Comparison of ENCODE assay signal across 8 cellular contexts in genomic region chr16:70736454-70737376, GRCh38. TPM values are rescaled to one million over a fixed set of nuclear protein-coding genes. Genes with fewer than 3 reads are reported as not detected.
DNase-seq lines count a peak whose midpoint lies in the region; ATAC-seq and TF ChIP-seq lines count a peak whose summit lies in the region.

No MANE protein-coding gene starts in this region.

- no peak for TF ChIP-seq CTCF in right lobe of liver (IDR thresholded peaks at IDR 0.05)
- TF ChIP-seq CTCF in suprapubic skin (IDR thresholded peaks at IDR 0.05), result no peak

- DNase-seq in activated T-cell treated with anti-CD3 and anti-CD28 coated beads for 48 hours (ENCODE audit: low read depth) (peak; percentile 30), right lobe of liver (no peak), suprapubic skin (ENCODE audit: low spot score in 2 of 2) (no peak), inferior parietal cortex (ENCODE audit: extremely low spot score) (no peak), SK-N-DZ (ENCODE audit: low spot score) (no peak)
- DNase-seq in activated T-cell treated with anti-CD3 and anti-CD28 coated beads, Interleukin-2, amount 50 U/mL, for 1 hour, result no peak
- DNase-seq in activated naive CD4-positive, alpha-beta T cell treated with anti-CD3 and anti-CD28 coated beads, Interleukin-2, amount 50 U/mL, for 72 hours (ENCODE audit: low spot score in 2 of 2), result no peak

- H3K9me3 ChIP-seq in right lobe of liver (no peaks in the 10 kb centered on the region), suprapubic skin (no peaks in the 10 kb centered on the region)

- H3K4me3 ChIP-seq in right lobe of liver (no peak overlapping the region), suprapubic skin (no peak overlapping the region)

- intact Hi-C loops in right lobe of liver (cut with DNase I), result loop anchor here (5.0 to 10.0 kb wide), 2 partner anchors 52 to 54 kb away; partner anchors contain the start of gene MTSS2 (in 1 of the 2)

- no peak for TF ChIP-seq POLR2A in right lobe of liver (IDR thresholded peaks at IDR 0.05)
- no peak for TF ChIP-seq POLR2A in suprapubic skin (IDR thresholded peaks at IDR 0.05)

- H3K27ac ChIP-seq in right lobe of liver (peak overlapping the region; percentile 55 to 88 (median 84)), suprapubic skin (peak overlapping the region; percentile 86)

- 92% methylated on average over 2 of the region's 18 CpGs for WGBS in right lobe of liver (ENCODE audit: insufficient coverage, low coverage, low lambda C conversion rate, missing lambda C conversion rate)
- WGBS in suprapubic skin, result 82% methylated on average over 12 of the region's 18 CpGs

- TF ChIP-seq EP300 in suprapubic skin (IDR thresholded peaks at IDR 0.05), result no peak

- no peaks in the 10 kb centered on the region for H3K36me3 ChIP-seq in right lobe of liver
- peaks cover 7% of the 10 kb centered on the region for H3K36me3 ChIP-seq in suprapubic skin

- ATAC-seq in activated naive CD4-positive, alpha-beta T cell treated with anti-CD3 and anti-CD28 coated beads, Interleukin-2, amount 50 U/mL, for 72 hours, result peak; percentile 2 to 12
- no peak for ATAC-seq in right lobe of liver
- ATAC-seq in HG02759 (IDR thresholded peaks at IDR 0.05; ENCODE audit: unreplicated experiment), result no peak

- no peaks in the 10 kb centered on the region for H3K9me3 Mint-ChIP-seq in activated naive CD4-positive, alpha-beta T cell treated with anti-CD3 and anti-CD28 coated beads, Interleukin-2, amount 50 U/mL, for 72 hours

- H3K27me3 ChIP-seq in right lobe of liver, result no peaks in the 10 kb centered on the region
- H3K27me3 ChIP-seq in suprapubic skin, result no peaks in the 10 kb centered on the region

- peaks cover 0 to 6% of the 10 kb centered on the region in 2 donors for H3K36me3 Mint-ChIP-seq in activated naive CD4-positive, alpha-beta T cell treated with anti-CD3 and anti-CD28 coated beads, Interleukin-2, amount 50 U/mL, for 72 hours

- peak overlapping the region; percentile 96 to 98 for H3K27ac Mint-ChIP-seq in activated naive CD4-positive, alpha-beta T cell treated with anti-CD3 and anti-CD28 coated beads, Interleukin-2, amount 50 U/mL, for 72 hours

- peaks cover 0 to 47% (median 21%) of the 10 kb centered on the region in 4 donors for H3K4me1 ChIP-seq in right lobe of liver
- H3K4me1 ChIP-seq in suprapubic skin, result peaks cover 57% of the 10 kb centered on the region

RNA-seq across cellular contexts. Expression of gene MTSS2, which starts 50.9 kb away (rescaled TPM):
- total RNA-seq in activated naive CD4-positive, alpha-beta T cell treated with anti-CD3 and anti-CD28 coated beads, Interleukin-2, amount 50 U/mL, for 72 hours, result 1 to 10 TPM in 1 of 2 donors, under 1 TPM in 1; 0.82 to 1.8 TPM
- total RNA-seq in right lobe of liver (100 to 1,000 TPM in 2 of 6 experiments, 10 to 100 TPM in 4; 28.5 to 117 (median 80.2) TPM), suprapubic skin (10 to 100 TPM; 30.1 to 58.7 (median 42.6) TPM)
- 19.4 and 42.1 TPM in 2 replicates for polyA plus RNA-seq in SK-N-DZ (2014; cell fraction: cytosol; rRNA removed)
- polyA plus RNA-seq in SK-N-DZ (2014; cell fraction: nucleus; rRNA removed), result 45.1 and 55.5 TPM in 2 replicates

Comparison
In these comparisons a context has a peak if more than half of its experiments do, and no peak if none do; other contexts are left out.
1. ATAC-seq: peak in activated naive CD4-positive, alpha-beta T cell treated with anti-CD3 and anti-CD28 coated beads, Interleukin-2, amount 50 U/mL, for 72 hours (2 of 2); none in right lobe of liver (0 of 4) and HG02759 (single experiment).
2. RNA of gene MTSS2, which starts 50.9 kb away (total RNA-seq): 28.5 to 117 TPM in right lobe of liver and 30.1 to 58.7 TPM in suprapubic skin; 0.82 to 1.8 TPM in activated naive CD4-positive, alpha-beta T cell treated with anti-CD3 and anti-CD28 coated beads, Interleukin-2, amount 50 U/mL, for 72 hours; every median in the first group is over 10 times any median in the second.